In genomic region chr5:38118080-38118479, GRCh38 we compare ENCODE assay signal across 33 cellular contexts.
"Had no signal": no experiment of that assay in that cellular context is flagged by ENCODE, and none has a peak within 500 bp of the region (broad histone marks: within the 10 kb centered on the region; RNA-seq: fewer than 3 reads in every experiment).

No MANE protein-coding gene starts in this region.

- H3K9me3 Mint-ChIP-seq: activated T-helper 17 cell treated with anti-CD3 and anti-CD28 coated beads, Interleukin-2, amount 50 U/mL, for 72 hours; dendritic cell treated with granulocyte-macrophage colony-stimulating factor and Interleukin-4, amounts not matched to agents 40 ng/mL and 50 ng/mL, for 4 days; endodermal cell; T-helper 2 cell treated with Interferon-gamma antibody and Interleukin-4, amounts not matched to agents 5 μg/mL and 100 μg/mL, for 36 hours had no signal

- H3K27me3 Mint-ChIP-seq: activated naive CD8-positive, alpha-beta T cell; brain; central memory CD8-positive, alpha-beta T cell; dendritic cell treated with granulocyte-macrophage colony-stimulating factor and Interleukin-4, amounts not matched to agents 40 ng/mL and 50 ng/mL, for 4 days; T-helper 17 cell had no signal

- ATAC-seq: activated CD4-positive, CD25-positive, alpha-beta regulatory T cell treated with anti-CD3 and anti-CD28 coated beads, Interleukin-2, amount 50 U/mL, for 24 hours; activated CD8-positive, alpha-beta T cell treated with anti-CD3 and anti-CD28 coated beads for 36 hours; activated T-cell treated with anti-CD3 and anti-CD28 coated beads, Interleukin-2, amount 50 U/mL, for 4 hours; activated T-helper 17 cell treated with anti-CD3 and anti-CD28 coated beads, Interleukin-2, amount 50 U/mL, for 72 hours; esophagus mucosa; T-helper 17 cell had no signal

- H3K4me3 Mint-ChIP-seq: activated B cell treated with CpG ODN at 0.5 μM for 24 hours; activated CD8-positive, alpha-beta T cell treated with anti-CD3 and anti-CD28 coated beads for 36 hours; activated naive CD8-positive, alpha-beta T cell; activated T-cell treated with anti-CD3 and anti-CD28 coated beads, Interleukin-2, amount 50 U/mL, for 4 hours; activated T-helper 17 cell treated with anti-CD3 and anti-CD28 coated beads, Interleukin-2, amount 50 U/mL, for 72 hours; brain; central memory CD8-positive, alpha-beta T cell; dendritic cell treated with granulocyte-macrophage colony-stimulating factor and Interleukin-4, amounts not matched to agents 40 ng/mL and 50 ng/mL, for 4 days; endodermal cell; T-helper 17 cell; T-helper 2 cell treated with Interferon-gamma antibody and Interleukin-4, amounts not matched to agents 5 μg/mL and 100 μg/mL, for 36 hours had no signal

- DNase-seq: activated B cell treated with CpG ODN at 0.5 μM for 24 hours; activated CD4-positive, alpha-beta T cell treated with anti-CD3 and anti-CD28 coated beads for 48 hours; activated CD4-positive, alpha-beta T cell treated with anti-CD3 and anti-CD28 coated beads, Interleukin-2, amount 50 U/mL, for 1 hour; activated CD4-positive, alpha-beta T cell treated with anti-CD3 and anti-CD28 coated beads, Interleukin-2, amount 50 U/mL, for 48 hours; activated CD8-positive, alpha-beta memory T cell treated with anti-CD3 and anti-CD28 coated beads for 24 hours; activated CD8-positive, alpha-beta T cell treated with anti-CD3 and anti-CD28 coated beads for 36 hours; activated effector memory CD4-positive, alpha-beta T cell treated with Interleukin-2 at 50 U/mL for 16 hours; activated gamma-delta T cell treated with Interleukin-2 at 50 U/mL for 16 hours; activated naive CD4-positive, alpha-beta T cell treated with anti-CD3 and anti-CD28 coated beads, Interleukin-2, amount 50 U/mL, for 16 hours; activated naive CD4-positive, alpha-beta T cell treated with Interleukin-2 at 50 U/mL for 16 hours; activated T-cell treated with anti-CD3 and anti-CD28 coated beads, Interleukin-2, amount 50 U/mL, for 4 hours; adrenal gland; amygdala; aorta; dorsolateral prefrontal cortex; effector memory CD4-positive, alpha-beta T cell; endodermal cell; head of caudate nucleus; T-helper 1 cell; T-helper 17 cell; T1000; WERI-Rb-1 had no signal

- FAIRE-seq: frontal cortex had no signal

- H3K27me3 ChIP-seq: adrenal gland, breast epithelium, dorsolateral prefrontal cortex had no signal

- H3K4me1 Mint-ChIP-seq: activated B cell treated with CpG ODN at 0.5 μM for 24 hours; activated T-helper 17 cell treated with anti-CD3 and anti-CD28 coated beads, Interleukin-2, amount 50 U/mL, for 72 hours; brain; central memory CD8-positive, alpha-beta T cell; T-helper 17 cell had no signal

- H3K4me3 ChIP-seq: adrenal gland, breast epithelium, coronary artery, dorsolateral prefrontal cortex had no signal

- H3K27ac ChIP-seq: adrenal gland, breast epithelium, coronary artery, dorsolateral prefrontal cortex, WERI-Rb-1 had no signal

- H3K4me1 ChIP-seq: adrenal gland, breast epithelium had no signal

- H3K27ac Mint-ChIP-seq: activated B cell treated with CpG ODN at 0.5 μM for 24 hours; activated CD8-positive, alpha-beta T cell treated with anti-CD3 and anti-CD28 coated beads for 36 hours; activated naive CD8-positive, alpha-beta T cell; activated T-helper 17 cell treated with anti-CD3 and anti-CD28 coated beads, Interleukin-2, amount 50 U/mL, for 72 hours; brain; dendritic cell treated with granulocyte-macrophage colony-stimulating factor and Interleukin-4, amounts not matched to agents 40 ng/mL and 50 ng/mL, for 4 days; endodermal cell; T-helper 17 cell; T-helper 2 cell treated with Interferon-gamma antibody and Interleukin-4, amounts not matched to agents 5 μg/mL and 100 μg/mL, for 36 hours had no signal

- H3K36me3 Mint-ChIP-seq: activated naive CD8-positive, alpha-beta T cell; brain had no signal

- H3K36me3 ChIP-seq: adrenal gland, breast epithelium, WERI-Rb-1 had no signal

- H3K9me3 ChIP-seq: adrenal gland, breast epithelium had no signal
